In the genomic region with DNA sequence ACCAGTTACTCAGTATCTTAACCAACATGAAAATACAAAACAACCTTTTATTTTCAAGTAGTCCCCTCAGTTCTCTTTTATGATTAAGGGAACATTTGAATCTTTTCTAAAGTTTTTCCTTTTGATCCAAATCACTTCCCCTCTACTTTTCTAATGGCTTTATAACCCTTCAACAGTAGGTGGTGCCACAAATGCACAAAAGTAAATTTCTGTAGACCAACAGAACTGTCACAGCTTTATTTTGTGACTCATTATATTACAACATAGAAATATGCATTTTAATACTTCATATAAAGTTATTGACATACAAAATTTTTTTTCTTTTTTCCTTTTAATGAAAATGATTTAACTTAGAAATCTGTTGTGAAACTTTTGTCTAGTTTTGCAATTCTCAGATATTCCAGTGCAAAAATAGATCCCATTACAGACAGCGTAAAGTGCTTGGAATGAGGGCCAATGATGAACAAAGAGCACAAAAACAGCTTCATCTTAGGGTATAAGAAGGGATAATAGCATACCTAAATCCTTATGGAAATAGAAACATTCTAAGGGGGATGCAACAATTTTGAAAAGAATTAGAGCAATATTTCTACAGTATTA, we compare ENCODE assay signal across 8 cellular contexts. TPM values are rescaled to one million over a fixed set of nuclear protein-coding genes. Genes with fewer than 3 reads are reported as not detected.
DNase-seq lines count a peak whose midpoint lies in the region; ATAC-seq lines count a peak whose summit lies in the region.

No MANE protein-coding gene starts in this region.

- DNase-seq in DMS79 treated with DMSO at 0.1 percent for 48 hours (lab: John Stamatoyannopoulos, UW) (peak; percentile 1), DMS79 (lab: John Stamatoyannopoulos, UW) (no peak), RPMI7951 (ENCODE audit: low read depth) (peak; percentile 41), glomerular visceral epithelial cell (ENCODE audit: extremely low spot score) (peak; percentile 38), NK-92 (lab: John Stamatoyannopoulos, UW; ENCODE audit: unreplicated experiment) (no peak), cortex of kidney (lab: John Stamatoyannopoulos, UW) (no peak)
- DNase-seq in stimulated activated CD4-positive, alpha-beta T cell treated with anti-CD3 and anti-CD28 coated beads, Interleukin-1b, Interleukin-23, amount 100 ng/mL, for 48 hours: no peak

- peak; percentile 37 for ATAC-seq in HG03135 (IDR thresholded peaks at IDR 0.05; ENCODE audit: unreplicated experiment)

RNA-seq across cellular contexts. Expression of gene NIPSNAP3B, which starts 17.0 kb away (rescaled TPM):
- 2.1 and 2.6 TPM in 2 replicates for total RNA-seq in RPMI7951 (2014; rRNA removed; shearing (Covaris generic))

RNA-seq across cellular contexts. Expression of gene NIPSNAP3A, which starts 33.4 kb away (rescaled TPM):
- 76.8 and 93.5 TPM in 2 replicates for total RNA-seq in RPMI7951 (2014; rRNA removed; shearing (Covaris generic))

Comparison
In these comparisons a context has a peak if more than half of its experiments do, and no peak if none do; other contexts are left out.
1. DNase-seq: peak in DMS79 treated with DMSO at 0.1 percent for 48 hours (single experiment), RPMI7951 (single experiment) and glomerular visceral epithelial cell (single experiment); none in DMS79 (single experiment), NK-92 (single experiment), stimulated activated CD4-positive, alpha-beta T cell treated with anti-CD3 and anti-CD28 coated beads, Interleukin-1b, Interleukin-23, amount 100 ng/mL, for 48 hours (single experiment) and cortex of kidney (single experiment).